17 cellular contexts compared by ENCODE assay signal in the genomic region with DNA sequence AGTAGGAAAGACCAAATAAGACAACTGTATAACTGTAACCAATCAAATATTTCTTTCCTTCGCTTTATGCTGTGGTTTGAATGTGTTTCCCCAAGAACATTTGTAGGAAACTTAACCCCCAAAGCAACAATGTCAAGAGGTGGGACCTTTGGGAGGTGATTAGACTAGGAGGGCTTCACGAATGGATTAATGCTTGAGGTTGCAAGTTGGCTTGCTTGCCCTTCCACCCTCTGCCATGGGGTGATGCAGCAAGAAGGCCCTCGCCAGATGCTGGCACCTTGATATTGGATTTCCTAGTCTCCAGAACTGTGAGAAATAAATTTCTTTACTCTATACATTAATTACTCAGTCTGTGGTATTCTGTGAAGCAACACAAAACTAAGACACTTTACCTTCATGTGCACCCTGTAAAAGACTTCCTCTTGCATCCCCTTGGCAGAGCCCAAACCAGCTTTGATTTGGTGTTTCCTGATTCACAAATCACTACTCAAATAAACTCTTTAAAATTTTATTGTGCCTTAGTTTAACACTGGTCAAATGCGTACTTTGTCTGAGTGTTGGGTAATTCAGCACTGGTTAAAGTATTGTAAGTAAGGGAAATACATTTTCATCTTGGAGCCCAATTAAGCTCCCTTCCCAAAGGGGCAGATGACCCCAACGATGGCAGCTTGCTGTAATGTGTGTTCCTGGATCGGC. TPM values are rescaled to one million over a fixed set of nuclear protein-coding genes. Genes with fewer than 3 reads are reported as not detected.
DNase-seq lines count a peak whose midpoint lies in the region; ATAC-seq, FAIRE-seq and TF ChIP-seq lines count a peak whose summit lies in the region.
"Had no signal": no experiment of that assay in that cellular context is flagged by ENCODE, and none has a peak within 500 bp of the region (broad histone marks: within the 10 kb centered on the region; RNA-seq: fewer than 3 reads in every experiment).

No MANE protein-coding gene starts in this region.

- no peaks in the 10 kb centered on the region for H3K36me3 Mint-ChIP-seq in activated T-cell treated with anti-CD3 and anti-CD28 coated beads, Interleukin-2, amount 50 U/mL, for 24 hours (ENCODE audit: low read depth)
- no peaks in the 10 kb centered on the region for H3K36me3 Mint-ChIP-seq in activated T-cell treated with anti-CD3 and anti-CD28 coated beads, Interleukin-2, amount 50 U/mL, for 4 hours (ENCODE audit: insufficient read depth)
- H3K36me3 Mint-ChIP-seq in activated naive CD8-positive, alpha-beta T cell treated with anti-CD3 and anti-CD28 coated beads, Interleukin-2, amount 50 U/mL, for 24 hours (ENCODE audit: low read depth), result peaks cover 2% of the 10 kb centered on the region
- H3K36me3 Mint-ChIP-seq: CD4-positive, alpha-beta memory T cell had no signal

- TF ChIP-seq CTCF in mucosa of descending colon (IDR thresholded peaks at IDR 0.05), result no peak

- intact Hi-C loops in mucosa of descending colon (cut with DNase I, micrococcal nuclease), result no loop called here

- H3K36me3 ChIP-seq in mucosa of descending colon (ENCODE audit: low read depth), result no peaks in the 10 kb centered on the region
- H3K36me3 ChIP-seq: BE2C, HAP-1 had no signal

- no peaks in the 10 kb centered on the region for H3K9me3 ChIP-seq in mucosa of descending colon
- H3K9me3 ChIP-seq: BE2C, HAP-1 had no signal

- peaks cover 9% of the 10 kb centered on the region for H3K4me1 ChIP-seq in mucosa of descending colon (ENCODE audit: low read depth)
- H3K4me1 ChIP-seq: BE2C, HAP-1 had no signal

- no peaks in the 10 kb centered on the region for H3K27me3 Mint-ChIP-seq in activated T-cell treated with anti-CD3 and anti-CD28 coated beads, Interleukin-2, amount 50 U/mL, for 24 hours
- H3K27me3 Mint-ChIP-seq in activated T-cell treated with anti-CD3 and anti-CD28 coated beads, Interleukin-2, amount 50 U/mL, for 4 hours (ENCODE audit: low read depth), result no peaks in the 10 kb centered on the region
- no peaks in the 10 kb centered on the region for H3K27me3 Mint-ChIP-seq in activated naive CD8-positive, alpha-beta T cell treated with anti-CD3 and anti-CD28 coated beads, Interleukin-2, amount 50 U/mL, for 24 hours

- H3K27ac Mint-ChIP-seq in activated T-cell treated with anti-CD3 and anti-CD28 coated beads, Interleukin-2, amount 50 U/mL, for 24 hours, result peak overlapping the region; percentile 22
- H3K27ac Mint-ChIP-seq in activated naive CD8-positive, alpha-beta T cell treated with anti-CD3 and anti-CD28 coated beads, Interleukin-2, amount 50 U/mL, for 24 hours, result peak overlapping the region; percentile 67

- DNase-seq in activated T-cell treated with anti-CD3 and anti-CD28 coated beads, Interleukin-2, amount 50 U/mL, for 24 hours, result no peak
- no peak for DNase-seq in activated T-cell treated with anti-CD3 and anti-CD28 coated beads, Interleukin-2, amount 50 U/mL, for 4 hours
- no peak for DNase-seq in GM19239 (ENCODE audit: insufficient read length, low spot score)
- no peak for DNase-seq in activated naive CD8-positive, alpha-beta T cell treated with anti-CD3 and anti-CD28 coated beads, Interleukin-2, amount 50 U/mL, for 24 hours
- no peak for DNase-seq in mucosa of descending colon
- DNase-seq in cerebellar nuclear complex (lab: John Stamatoyannopoulos, UW), result no peak
- no peak for DNase-seq in effector CD4-positive, alpha-beta T cell
- DNase-seq: BE2C; CD4-positive, alpha-beta memory T cell; DMS79; GOT3 had no signal

- no peaks in the 10 kb centered on the region for H3K9me3 Mint-ChIP-seq in activated T-cell treated with anti-CD3 and anti-CD28 coated beads, Interleukin-2, amount 50 U/mL, for 24 hours
- H3K9me3 Mint-ChIP-seq in activated T-cell treated with anti-CD3 and anti-CD28 coated beads, Interleukin-2, amount 50 U/mL, for 4 hours, result no peaks in the 10 kb centered on the region
- H3K9me3 Mint-ChIP-seq in activated naive CD8-positive, alpha-beta T cell treated with anti-CD3 and anti-CD28 coated beads, Interleukin-2, amount 50 U/mL, for 24 hours, result no peaks in the 10 kb centered on the region
- H3K9me3 Mint-ChIP-seq: CD4-positive, alpha-beta memory T cell had no signal

- peaks cover 42% of the 10 kb centered on the region for H3K4me1 Mint-ChIP-seq in activated T-cell treated with anti-CD3 and anti-CD28 coated beads, Interleukin-2, amount 50 U/mL, for 24 hours (ENCODE audit: low read depth)
- peaks cover 46% of the 10 kb centered on the region for H3K4me1 Mint-ChIP-seq in activated T-cell treated with anti-CD3 and anti-CD28 coated beads, Interleukin-2, amount 50 U/mL, for 4 hours (ENCODE audit: low read depth)
- H3K4me1 Mint-ChIP-seq in activated naive CD8-positive, alpha-beta T cell treated with anti-CD3 and anti-CD28 coated beads, Interleukin-2, amount 50 U/mL, for 24 hours, result peaks cover 58% of the 10 kb centered on the region

- peak; percentile 63 for FAIRE-seq in GM19239 (lab: Jason Lieb, UNC)
- FAIRE-seq: A204.1, G401.6, GM12891, HepG2, HTR-8/SVneo had no signal

- ATAC-seq in activated T-cell treated with anti-CD3 and anti-CD28 coated beads, Interleukin-2, amount 50 U/mL, for 4 hours, result no peak
- ATAC-seq in activated naive CD8-positive, alpha-beta T cell treated with anti-CD3 and anti-CD28 coated beads, Interleukin-2, amount 50 U/mL, for 24 hours, result peak; percentile 40
- ATAC-seq in mucosa of descending colon, result peak; percentile 81
- ATAC-seq: HepG2 had no signal

- no peak overlapping the region for H3K4me3 ChIP-seq in mucosa of descending colon
- H3K4me3 ChIP-seq: HAP-1 had no signal

- no peak overlapping the region for H3K4me3 Mint-ChIP-seq in activated T-cell treated with anti-CD3 and anti-CD28 coated beads, Interleukin-2, amount 50 U/mL, for 24 hours
- no peak overlapping the region for H3K4me3 Mint-ChIP-seq in activated T-cell treated with anti-CD3 and anti-CD28 coated beads, Interleukin-2, amount 50 U/mL, for 4 hours
- no peak overlapping the region for H3K4me3 Mint-ChIP-seq in activated naive CD8-positive, alpha-beta T cell treated with anti-CD3 and anti-CD28 coated beads, Interleukin-2, amount 50 U/mL, for 24 hours
- H3K4me3 Mint-ChIP-seq: CD4-positive, alpha-beta memory T cell had no signal

RNA-seq across cellular contexts. Expression of a gene that starts 59.9 kb away (rescaled TPM):
- 10 to 100 TPM; 13.3 to 16.4 (median 15.0) TPM for total RNA-seq in activated T-cell treated with anti-CD3 and anti-CD28 coated beads, Interleukin-2, amount 50 U/mL, for 4 hours
- 10 to 100 TPM; 12.5 to 21.6 (median 18.1) TPM for total RNA-seq in mucosa of descending colon

Comparison
In these comparisons a context has a peak if more than half of its experiments do, and no peak if none do; other contexts are left out.
1. ATAC-seq: peak in activated naive CD8-positive, alpha-beta T cell treated with anti-CD3 and anti-CD28 coated beads, Interleukin-2, amount 50 U/mL, for 24 hours (single experiment) and mucosa of descending colon (single experiment); none in activated T-cell treated with anti-CD3 and anti-CD28 coated beads, Interleukin-2, amount 50 U/mL, for 4 hours (0 of 2).